In genomic region chr19:41433171-41433570, GRCh38 we compare ENCODE assay signal across 27 cellular contexts. TPM values are rescaled to one million over a fixed set of nuclear protein-coding genes. Genes with fewer than 3 reads are reported as not detected.
DNase-seq lines count a peak whose midpoint lies in the region; ATAC-seq, FAIRE-seq and TF ChIP-seq lines count a peak whose summit lies in the region.
"Had no signal": no experiment of that assay in that cellular context is flagged by ENCODE, and none has a peak within 500 bp of the region (broad histone marks: within the 10 kb centered on the region; RNA-seq: fewer than 3 reads in every experiment).

No MANE protein-coding gene starts in this region.

- peak overlapping the region; percentile 53 for H3K27ac Mint-ChIP-seq in activated naive CD4-positive, alpha-beta T cell treated with anti-CD3 and anti-CD28 coated beads for 36 hours
- H3K27ac Mint-ChIP-seq: CD8-positive, alpha-beta T cell had no signal

- peaks cover 10% of the 10 kb centered on the region for H3K4me1 Mint-ChIP-seq in activated naive CD4-positive, alpha-beta T cell treated with anti-CD3 and anti-CD28 coated beads for 36 hours (ENCODE audit: low read depth)

- CTCF ChIA-PET in activated naive CD4-positive, alpha-beta T cell treated with anti-CD3 and anti-CD28 coated beads for 36 hours (lab: Charles Lee): interaction anchor here (0.6 kb wide), 1 partner anchor 904 kb away, joined by 3 read pairs; no protein-coding TSS in a partner anchor
- CTCF ChIA-PET in RWPE1 (lab: Yijun Ruan, JAX): interaction anchor here (0.6 to 1.1 kb wide), 3 partner anchors 16 to 130 kb away, joined by 3 to 4 read pairs (median 3); no protein-coding TSS in a partner anchor

- H3K79me2 ChIP-seq in osteoblast (ENCODE audit: insufficient read depth, low read length): peaks cover 3% of the 10 kb centered on the region

- no peaks in the 10 kb centered on the region for H3K27me3 ChIP-seq in osteoblast (ENCODE audit: insufficient read depth, low read length)

- H2AFZ ChIP-seq in osteoblast (ENCODE audit: low read length): no peak overlapping the region
- H2AFZ ChIP-seq: GM23248 had no signal

- H3K9me3 ChIP-seq in kidney (ENCODE audit: control insufficient read depth in 1 of 2, low read length in 2 of 2): no peaks in the 10 kb centered on the region
- no peaks in the 10 kb centered on the region for H3K9me3 ChIP-seq in osteoblast (ENCODE audit: low read depth, low read length)

- peaks cover 6 to 25% of the 10 kb centered on the region in 2 donors for H3K36me3 ChIP-seq in kidney (ENCODE audit: control insufficient read depth in 1 of 2, insufficient read depth in 2 of 2, low read length in 2 of 2)
- H3K36me3 ChIP-seq in osteoblast (ENCODE audit: insufficient read depth, low read length): peaks cover 20% of the 10 kb centered on the region

- no peak overlapping the region for H3K9ac ChIP-seq in kidney (ENCODE audit: low read length in 2 of 2)
- H3K9ac ChIP-seq: GM23248 had no signal

- H3K36me3 Mint-ChIP-seq in activated naive CD4-positive, alpha-beta T cell treated with anti-CD3 and anti-CD28 coated beads for 36 hours (ENCODE audit: low read depth): peaks cover 11% of the 10 kb centered on the region

- H3K27me3 Mint-ChIP-seq in activated naive CD4-positive, alpha-beta T cell treated with anti-CD3 and anti-CD28 coated beads for 36 hours (ENCODE audit: low read depth): no peaks in the 10 kb centered on the region

- H3K4me1 ChIP-seq in kidney (ENCODE audit: control insufficient read depth in 1 of 2, insufficient read depth in 1 of 2, low read depth in 1 of 2, low read length in 2 of 2) (peaks cover 9 to 20% of the 10 kb centered on the region in 2 donors), osteoblast (ENCODE audit: insufficient read depth, low read length) (no peaks in the 10 kb centered on the region)

- no peak for ATAC-seq in HG02642 (IDR thresholded peaks at IDR 0.05; ENCODE audit: poor library complexity, unreplicated experiment)
- ATAC-seq: CD8-positive, alpha-beta T cell had no signal

- H3K4me3 ChIP-seq in kidney (ENCODE audit: low read length in 2 of 2) (no peak overlapping the region), osteoblast (ENCODE audit: insufficient read depth, low read length) (no peak overlapping the region)
- H3K4me3 ChIP-seq: GM23248, SK-N-MC had no signal

- no peak overlapping the region for H3K4me2 ChIP-seq in osteoblast (ENCODE audit: insufficient read depth, low read length)

- intact Hi-C loops in activated naive CD4-positive, alpha-beta T cell treated with anti-CD3 and anti-CD28 coated beads for 36 hours (cut with micrococcal nuclease): no loop called here
- intact Hi-C loops in kidney (cut with DNase I): no loop called here

- TF ChIP-seq POLR2A in H54 (IDR thresholded peaks at IDR 0.05; ENCODE audit: low read depth, low read length): no peak

- POLR2A ChIA-PET in RWPE1 (lab: Yijun Ruan, JAX; ENCODE audit: low non-redundant PET): no interaction called here

- peaks cover 7% of the 10 kb centered on the region for H4K20me1 ChIP-seq in osteoblast (ENCODE audit: insufficient read depth, low read length)

- H3K4me3 Mint-ChIP-seq in activated naive CD4-positive, alpha-beta T cell treated with anti-CD3 and anti-CD28 coated beads for 36 hours: no peak overlapping the region
- H3K4me3 Mint-ChIP-seq: CD8-positive, alpha-beta T cell had no signal

- H3K27ac ChIP-seq in RWPE1: peak overlapping the region; percentile 53
- H3K27ac ChIP-seq in kidney (ENCODE audit: low read depth in 2 of 2, low read length in 2 of 2): no peak overlapping the region
- no peak overlapping the region for H3K27ac ChIP-seq in osteoblast (ENCODE audit: low read depth, low read length)
- H3K27ac ChIP-seq: 22Rv1, GM23248, SK-N-MC had no signal

- H3K9me3 Mint-ChIP-seq in activated naive CD4-positive, alpha-beta T cell treated with anti-CD3 and anti-CD28 coated beads for 36 hours: no peaks in the 10 kb centered on the region
- H3K9me3 Mint-ChIP-seq: CD8-positive, alpha-beta T cell had no signal

- no peak for TF ChIP-seq CTCF in RWPE1 (conservative IDR thresholded peaks at IDR 0.05; ENCODE audit: low read depth)
- no peak for TF ChIP-seq CTCF in kidney (IDR thresholded peaks at IDR 0.05; ENCODE audit: borderline replicate concordance, extremely low read depth, insufficient read depth)
- TF ChIP-seq CTCF in osteoblast (IDR thresholded peaks at IDR 0.05; ENCODE audit: extremely low read depth, low read depth, low read length): no peak

- no peak for DNase-seq in activated naive CD4-positive, alpha-beta T cell treated with anti-CD3 and anti-CD28 coated beads for 36 hours
- no peak for DNase-seq in activated naive CD4-positive, alpha-beta T cell (lab: John Stamatoyannopoulos, UW)
- no peak for DNase-seq in RWPE1 (ENCODE audit: low spot score)
- peak; percentile 49 for DNase-seq in kidney
- peak; percentile 62 for DNase-seq in osteoblast (ENCODE audit: insufficient read length, low spot score, missing footprints)
- DNase-seq in H54 (ENCODE audit: insufficient read length, low spot score): no peak
- DNase-seq in SKM-1 (lab: John Stamatoyannopoulos, UW; ENCODE audit: unreplicated experiment): no peak
- DNase-seq: ACHN; C1 segment of cervical spinal cord; CD8-positive, alpha-beta T cell; DMS153; GM23248; HCEC 1CT; Kasumi-1; NCI-H1417; NCI-H1694 treated with DMSO at 0.1 percent for 48 hours; NCI-H446; NCI-H526; SHP77 treated with DMSO at 0.1 percent for 48 hours had no signal

- FAIRE-seq in kidney (lab: Jason Lieb, UNC): no peak
- FAIRE-seq in H54 (lab: Jason Lieb, UNC): no peak
- FAIRE-seq: GM12892 had no signal

RNA-seq across cellular contexts. Expression of gene B3GNT8, which starts 6.0 kb away (rescaled TPM):
- total RNA-seq in activated naive CD4-positive, alpha-beta T cell treated with anti-CD3 and anti-CD28 coated beads for 36 hours: under 1 TPM in 1 of 2 experiments, not detected in 1; 0.29 TPM
- total RNA-seq in kidney (4.4 TPM), osteoblast (0.59 and 0.72 TPM in 2 replicates)
- 6.5 TPM for polyA plus RNA-seq in kidney (ENCODE audit: insufficient read depth, low read depth, low replicate concordance)
- total RNA-seq: G401, HT1080, MCF 10A had no signal

RNA-seq across cellular contexts. Expression of gene DMAC2, which starts 6.5 kb away (rescaled TPM):
- total RNA-seq in activated naive CD4-positive, alpha-beta T cell treated with anti-CD3 and anti-CD28 coated beads for 36 hours: 10 to 100 TPM; 51.5 to 53.8 TPM
- 43.9 TPM for total RNA-seq in kidney
- 73.9 TPM for polyA plus RNA-seq in kidney (ENCODE audit: insufficient read depth, low read depth, low replicate concordance)
- total RNA-seq in osteoblast: 27.4 and 30.0 TPM in 2 replicates

RNA-seq across cellular contexts. Expression of gene ERICH4, which starts 9.8 kb away (rescaled TPM):
- not detected for total RNA-seq in activated naive CD4-positive, alpha-beta T cell treated with anti-CD3 and anti-CD28 coated beads for 36 hours
- total RNA-seq in kidney: not detected
- 23.1 TPM for polyA plus RNA-seq in kidney (ENCODE audit: insufficient read depth, low read depth, low replicate concordance)
- not detected in 2 replicates for total RNA-seq in osteoblast
- total RNA-seq: CD8-positive, alpha-beta T cell; G401; GM23248; HT1080; IMR-90; MCF 10A had no signal
- polyA plus RNA-seq: GM23248, IMR-90 had no signal

RNA-seq across cellular contexts. Expression of gene BCKDHA, which starts 35.6 kb away (rescaled TPM):
- 10 to 100 TPM; 18.2 to 21.7 TPM for total RNA-seq in activated naive CD4-positive, alpha-beta T cell treated with anti-CD3 and anti-CD28 coated beads for 36 hours
- total RNA-seq in kidney (30.9 TPM), osteoblast (33.9 and 37.3 TPM in 2 replicates)
- 72.2 TPM for polyA plus RNA-seq in kidney (ENCODE audit: insufficient read depth, low read depth, low replicate concordance)

RNA-seq across cellular contexts. Expression of gene EXOSC5, which starts 36.0 kb away (rescaled TPM):
- total RNA-seq in activated naive CD4-positive, alpha-beta T cell treated with anti-CD3 and anti-CD28 coated beads for 36 hours: 10 to 100 TPM; 47.5 to 51.7 TPM
- 16.8 TPM for total RNA-seq in kidney
- polyA plus RNA-seq in kidney (ENCODE audit: insufficient read depth, low read depth, low replicate concordance): 15.5 TPM
- total RNA-seq in osteoblast: 13.3 and 14.5 TPM in 2 replicates

Comparison
In these comparisons a context has a peak if more than half of its experiments do, and no peak if none do; other contexts are left out.
1. DNase-seq: peak in kidney (single experiment) and osteoblast (single experiment); none in activated naive CD4-positive, alpha-beta T cell treated with anti-CD3 and anti-CD28 coated beads for 36 hours (single experiment), activated naive CD4-positive, alpha-beta T cell (0 of 4), RWPE1 (single experiment), H54 (single experiment) and SKM-1 (single experiment).